19 cellular contexts compared by ENCODE assay signal in genomic region chr9:77304543-77304942, GRCh38.
DNase-seq lines count a peak whose midpoint lies in the region; ATAC-seq, FAIRE-seq and TF ChIP-seq lines count a peak whose summit lies in the region.
"Had no signal": no experiment of that assay in that cellular context is flagged by ENCODE, and none has a peak within 500 bp of the region (broad histone marks: within the 10 kb centered on the region; RNA-seq: fewer than 3 reads in every experiment).

No MANE protein-coding gene starts in this region.

- ATAC-seq in GM18858 (IDR thresholded peaks at IDR 0.05; ENCODE audit: unreplicated experiment) (peak; percentile 66), GM21390 (IDR thresholded peaks at IDR 0.05; ENCODE audit: unreplicated experiment) (peak; percentile 85), HG02981 (IDR thresholded peaks at IDR 0.05; ENCODE audit: unreplicated experiment) (peak; percentile 72), GM12878 (peak; percentile 77)
- ATAC-seq: GM23338, natural killer cell, psoas muscle, T-cell had no signal

- in situ Hi-C loops in GM12878 (cut with MboI), result no loop called here

- peak; percentile 23 for FAIRE-seq in GM12878 (lab: Jason Lieb, UNC)

- RAD21 ChIA-PET in GM12878 (lab: Charles Lee; ENCODE audit: unreplicated experiment), result no interaction called here

- DNase-seq in GM12878 (ENCODE audit: low read depth, low spot score) (no peak), NCI-H2029 (lab: John Stamatoyannopoulos, UW) (no peak), NCI-H345 (lab: John Stamatoyannopoulos, UW) (no peak), NCI-H226 (no peak)
- DNase-seq: activated CD4-positive, alpha-beta T cell treated with anti-CD3 and anti-CD28 coated beads for 1 hour; DMS153; MG63; natural killer cell; NCI-H2081 treated with DMSO at 0.1 percent for 48 hours; psoas muscle; RPMI8226; T-cell; thyroid gland had no signal

- CTCF ChIA-PET in GM12878 (lab: Yijun Ruan, JAX), result no interaction called here

- no peak for TF ChIP-seq POLR2A in GM12878 (IDR thresholded peaks at IDR 0.05; ENCODE audit: low read depth, low read length)

- H3K36me3 ChIP-seq in GM12878 (ENCODE audit: control insufficient read depth in 2 of 2, insufficient read depth in 2 of 2, low read length in 1 of 2), result no peaks in the 10 kb centered on the region; a peak in 1 of 4 replicates
- H3K36me3 ChIP-seq: MG63, thyroid gland had no signal

- TF ChIP-seq RAD21 in GM12878 (IDR thresholded peaks at IDR 0.05; ENCODE audit: insufficient read depth, low read depth, low read length), result no peak

- H3K27ac ChIP-seq in GM12878 (ENCODE audit: control insufficient read depth, insufficient read depth), result no peak overlapping the region
- H3K27ac ChIP-seq: BLaER1, psoas muscle, thyroid gland had no signal

- BruUV-seq in GM12878 (replicated peaks; lab: Mats Ljungman, UMichigan), result no TSS peak

- no peak for TF ChIP-seq CTCF in GM12878 (IDR thresholded peaks at IDR 0.05 in 2 of 3, conservative IDR thresholded peaks at IDR 0.05 in 1 of 3; ENCODE audit: control insufficient read depth in 2 of 3, extremely low read depth in 1 of 3, insufficient read depth in 1 of 3, low read depth in 3 of 3, low read length in 3 of 3)

- POLR2A ChIA-PET in GM12878 (lab: Charles Lee), result no interaction called here

- H2AFZ ChIP-seq in GM12878 (ENCODE audit: control insufficient read depth, low read depth, low read length), result no peak overlapping the region
- H2AFZ ChIP-seq: GM23338 had no signal

- no peaks in the 10 kb centered on the region for H3K4me1 ChIP-seq in GM12878 (ENCODE audit: control insufficient read depth, insufficient read depth, low read length)
- H3K4me1 ChIP-seq: BLaER1, psoas muscle, thyroid gland had no signal

- H3K9me3 ChIP-seq in GM12878 (replicated peaks; ENCODE audit: control insufficient read depth, insufficient read depth, low read length), result no peaks in the 10 kb centered on the region
- H3K9me3 ChIP-seq: MG63, psoas muscle, thyroid gland had no signal

- H3K9ac ChIP-seq in GM12878 (ENCODE audit: control insufficient read depth, insufficient read depth, low read length), result no peak overlapping the region
- H3K9ac ChIP-seq: BLaER1 had no signal

- SMC1A ChIA-PET in GM12878 (lab: Charles Lee; ENCODE audit: uncharacterized antibody, unreplicated experiment), result no interaction called here

- H3K4me3 ChIP-seq in GM12878, result no peak overlapping the region
- H3K4me3 ChIP-seq: BLaER1, GM23338, lung, MG63, psoas muscle, thyroid gland had no signal

- intact Hi-C loops in GM12878 (cut with micrococcal nuclease; ENCODE audit: unreplicated experiment), result no loop called here

- H4K20me1 ChIP-seq in GM12878 (ENCODE audit: control insufficient read depth, insufficient read depth), result no peaks in the 10 kb centered on the region
- H4K20me1 ChIP-seq: BLaER1 had no signal

- no peak for TF ChIP-seq EP300 in GM12878 (IDR thresholded peaks at IDR 0.05; ENCODE audit: borderline replicate concordance in 1 of 2, control insufficient read depth in 1 of 2, low read depth in 2 of 2, low read length in 2 of 2)

- no peaks in the 10 kb centered on the region for H3K27me3 ChIP-seq in GM12878 (replicated peaks in 1 of 2; ENCODE audit: control insufficient read depth in 2 of 2, insufficient read depth in 2 of 2, low read length in 1 of 2)
- H3K27me3 ChIP-seq: BLaER1, MG63, thyroid gland had no signal

- H3K79me2 ChIP-seq in GM12878 (ENCODE audit: control insufficient read depth, insufficient read depth, low read length), result no peaks in the 10 kb centered on the region

- no peak overlapping the region for H3K4me2 ChIP-seq in GM12878 (ENCODE audit: control insufficient read depth, insufficient read depth)
- H3K4me2 ChIP-seq: BLaER1, GM23338 had no signal

TF ChIP-seq in GM12878, 131 proteins besides CTCF, POLR2A, EP300 and RAD21:
- TF ChIP-seq CBFB (IDR thresholded peaks at IDR 0.05; ENCODE audit: low read depth) (no peak), ZBED1 (IDR thresholded peaks at IDR 0.05; ENCODE audit: borderline replicate concordance) (no peak), EZH2 (IDR thresholded peaks at IDR 0.05; ENCODE audit: borderline replicate concordance, control insufficient read depth, low read depth, low read length) (no peak), PAX8 (IDR thresholded peaks at IDR 0.05) (no peak), RELA (IDR thresholded peaks at IDR 0.05; ENCODE audit: borderline replicate concordance, partially characterized antibody) (no peak), ATF3 (IDR thresholded peaks at IDR 0.05; ENCODE audit: borderline replicate concordance, extremely low read depth, low read depth, low read length) (no peak), GABPA (IDR thresholded peaks at IDR 0.05; ENCODE audit: low read depth) (no peak)
